In genomic region chr16:88068476-88069396, GRCh38 we compare ENCODE assay signal across 22 cellular contexts.
A peak's percentile ranks its signal among the peaks of the same experiment; 100 is the strongest.
DNase-seq lines count a peak whose midpoint lies in the region; ATAC-seq and TF ChIP-seq lines count a peak whose summit lies in the region.
"Had no signal": no experiment of that assay in that cellular context is flagged by ENCODE, and none has a peak within 500 bp of the region (broad histone marks: within the 10 kb centered on the region; RNA-seq: fewer than 3 reads in every experiment).

No MANE protein-coding gene starts in this region.

- intact Hi-C loops in Caco-2 (cut with micrococcal nuclease; ENCODE audit: unreplicated experiment): no loop called here

- H3K4me3 ChIP-seq in Caco-2 (ENCODE audit: low read depth, low read length): no peak overlapping the region
- H3K4me3 ChIP-seq in brain microvascular endothelial cell (ENCODE audit: low read depth, low read length): no peak overlapping the region
- H3K4me3 ChIP-seq: hepatocyte, SJCRH30 had no signal

- CTCF ChIA-PET in Caco-2 (lab: Charles Lee): no interaction called here

- H3K36me3 Mint-ChIP-seq in Caco-2 (ENCODE audit: insufficient read depth, unreplicated experiment) (peaks cover 9% of the 10 kb centered on the region), nephron progenitor cell (ENCODE audit: low read depth) (peaks cover 13% of the 10 kb centered on the region)

- H3K4me3 Mint-ChIP-seq in Caco-2 (ENCODE audit: unreplicated experiment) (no peak overlapping the region), nephron progenitor cell (no peak overlapping the region)
- H3K4me3 Mint-ChIP-seq: activated CD4-positive, alpha-beta T cell treated with anti-CD3 and anti-CD28 coated beads, Interleukin-2, amount 10 ng/mL, durations not matched to agents 7 days and 5 days; activated T-helper 17 cell treated with anti-CD3 and anti-CD28 coated beads, Interleukin-2, amount 50 U/mL, for 72 hours; naive thymus-derived CD4-positive, alpha-beta T cell; stimulated activated naive CD8-positive, alpha-beta T cell treated with anti-CD3 and anti-CD28 coated beads, Interleukin-15, amount 100 ng/mL, for 72 hours had no signal

- no peaks in the 10 kb centered on the region for H3K9me3 Mint-ChIP-seq in Caco-2 (ENCODE audit: unreplicated experiment)
- H3K9me3 Mint-ChIP-seq in nephron progenitor cell: no peaks in the 10 kb centered on the region
- H3K9me3 Mint-ChIP-seq: activated CD4-positive, alpha-beta T cell treated with anti-CD3 and anti-CD28 coated beads, Interleukin-2, amount 10 ng/mL, durations not matched to agents 7 days and 5 days; activated T-helper 17 cell treated with anti-CD3 and anti-CD28 coated beads, Interleukin-2, amount 50 U/mL, for 72 hours; naive thymus-derived CD4-positive, alpha-beta T cell; stimulated activated naive CD8-positive, alpha-beta T cell treated with anti-CD3 and anti-CD28 coated beads, Interleukin-15, amount 100 ng/mL, for 72 hours had no signal

- TF ChIP-seq CTCF in Caco-2 (IDR thresholded peaks at IDR 0.05; ENCODE audit: insufficient read depth in 1 of 2, low read depth in 1 of 2, low read length in 1 of 2, severe bottlenecking in 1 of 2, unreplicated experiment in 1 of 2) (peak in 1 of 2 experiments; percentile 3), brain microvascular endothelial cell (IDR thresholded peaks at IDR 0.05; ENCODE audit: low read depth, low read length, missing control alignments) (peak; percentile 39), nephron progenitor cell (IDR thresholded peaks at IDR 0.05) (no peak)

- POLR2A ChIA-PET in Caco-2 (lab: Charles Lee): interaction anchor here (0.6 kb wide), 1 partner anchor 1988 kb away, joined by 3 read pairs; no protein-coding TSS in a partner anchor

- H3K36me3 ChIP-seq in Caco-2 (ENCODE audit: control insufficient read depth, insufficient read depth, low read length) (no peaks in the 10 kb centered on the region; the same call in 1 of the 2 replicates), brain microvascular endothelial cell (replicated peaks) (peaks cover 12% of the 10 kb centered on the region)
- H3K36me3 ChIP-seq: SJCRH30 had no signal

- no peaks in the 10 kb centered on the region for H3K9me3 ChIP-seq in Caco-2
- H3K9me3 ChIP-seq: SJCRH30 had no signal

- in situ Hi-C loops in brain microvascular endothelial cell (cut with HindIII; ENCODE audit: low pct_ligation_motif_present, low sequenced_read_pairs): no loop called here

- H3K4me1 ChIP-seq in Caco-2: no peaks in the 10 kb centered on the region
- H3K4me1 ChIP-seq: parathyroid adenoma, SJCRH30 had no signal

- DNase-seq in Caco-2 (no peak), NAMALWA (ENCODE audit: low spot score) (peak; percentile 10), brain microvascular endothelial cell (no peak), nephron progenitor cell (no peak), AG08396 (ENCODE audit: low spot score) (no peak), DMS 273 treated with DMSO at 0.1 percent for 48 hours (lab: John Stamatoyannopoulos, UW) (no peak)
- DNase-seq in stimulated activated CD4-positive, alpha-beta T cell treated with anti-CD3 and anti-CD28 coated beads, Interleukin-1b, Interleukin-23, amount 100 ng/mL, for 48 hours: no peak
- DNase-seq: activated CD4-positive, alpha-beta T cell treated with anti-CD3 and anti-CD28 coated beads, Interleukin-2, amount 10 ng/mL, durations not matched to agents 7 days and 5 days; mesenchymal stem cell; naive thymus-derived CD4-positive, alpha-beta T cell; NCI-H1417 treated with DMSO at 0.1 percent for 48 hours; NCI-H524 treated with DMSO at 0.1 percent for 48 hours; PC-3; SJCRH30; stimulated activated naive CD8-positive, alpha-beta T cell treated with anti-CD3 and anti-CD28 coated beads, Interleukin-15, amount 100 ng/mL, for 72 hours; trophoblast cell had no signal

- no peak overlapping the region for H3K27ac ChIP-seq in brain microvascular endothelial cell
- H3K27ac ChIP-seq: epithelial cell of prostate, hepatocyte, parathyroid adenoma, SJCRH30 had no signal

- H3K27ac Mint-ChIP-seq in Caco-2 (ENCODE audit: unreplicated experiment) (peak overlapping the region; percentile 5), nephron progenitor cell (peak overlapping the region; percentile 66)
- H3K27ac Mint-ChIP-seq: activated CD4-positive, alpha-beta T cell treated with anti-CD3 and anti-CD28 coated beads, Interleukin-2, amount 10 ng/mL, durations not matched to agents 7 days and 5 days had no signal

- H3K27me3 ChIP-seq in Caco-2 (replicated peaks; ENCODE audit: control insufficient read depth, insufficient read depth, low read length) (no peaks in the 10 kb centered on the region), brain microvascular endothelial cell (replicated peaks) (no peaks in the 10 kb centered on the region)
- H3K27me3 ChIP-seq: hepatocyte, SJCRH30 had no signal

- no TSS peak for BruUV-seq in Caco-2 (replicated peaks; lab: Mats Ljungman, UMichigan)

- H3K4me1 Mint-ChIP-seq in Caco-2 (ENCODE audit: low read depth, unreplicated experiment): no peaks in the 10 kb centered on the region
- H3K4me1 Mint-ChIP-seq in nephron progenitor cell: peaks cover 9% of the 10 kb centered on the region
- H3K4me1 Mint-ChIP-seq: activated CD4-positive, alpha-beta T cell treated with anti-CD3 and anti-CD28 coated beads, Interleukin-2, amount 10 ng/mL, durations not matched to agents 7 days and 5 days; activated T-helper 17 cell treated with anti-CD3 and anti-CD28 coated beads, Interleukin-2, amount 50 U/mL, for 72 hours; stimulated activated naive CD8-positive, alpha-beta T cell treated with anti-CD3 and anti-CD28 coated beads, Interleukin-15, amount 100 ng/mL, for 72 hours had no signal

- no peaks in the 10 kb centered on the region for H3K27me3 Mint-ChIP-seq in Caco-2 (ENCODE audit: insufficient read depth, unreplicated experiment)
- no peaks in the 10 kb centered on the region for H3K27me3 Mint-ChIP-seq in nephron progenitor cell (ENCODE audit: low read depth, poor library complexity)
- H3K27me3 Mint-ChIP-seq: activated CD4-positive, alpha-beta T cell treated with anti-CD3 and anti-CD28 coated beads, Interleukin-2, amount 10 ng/mL, durations not matched to agents 7 days and 5 days; activated T-helper 17 cell treated with anti-CD3 and anti-CD28 coated beads, Interleukin-2, amount 50 U/mL, for 72 hours; naive thymus-derived CD4-positive, alpha-beta T cell; stimulated activated naive CD8-positive, alpha-beta T cell treated with anti-CD3 and anti-CD28 coated beads, Interleukin-15, amount 100 ng/mL, for 72 hours had no signal

- ATAC-seq in HG02759 (IDR thresholded peaks at IDR 0.05; ENCODE audit: unreplicated experiment): no peak
- ATAC-seq: activated T-helper 17 cell treated with anti-CD3 and anti-CD28 coated beads, Interleukin-2, amount 50 U/mL, for 72 hours; HCT116; PC-3; stimulated activated naive CD8-positive, alpha-beta T cell treated with anti-CD3 and anti-CD28 coated beads, Interleukin-15, amount 100 ng/mL, for 72 hours had no signal
